ENCODE assay signal across 21 cellular contexts in genomic region chr4:41129128-41129754, GRCh38.
DNase-seq lines count a peak whose midpoint lies in the region; ATAC-seq and TF ChIP-seq lines count a peak whose summit lies in the region.
"Had no signal": no experiment of that assay in that cellular context is flagged by ENCODE, and none has a peak within 500 bp of the region (broad histone marks: within the 10 kb centered on the region; RNA-seq: fewer than 3 reads in every experiment).

No MANE protein-coding gene starts in this region.

- H3K27ac ChIP-seq in CD8-positive, alpha-beta T cell (ENCODE audit: low read depth, low read length), result no peak overlapping the region
- H3K27ac ChIP-seq: BLaER1 treated with 17β-estradiol and CSF1 and Interleukin-3, amounts not matched to agents 10 nM and 100 nM had no signal

- DNase-seq in NCI-H2227 (lab: John Stamatoyannopoulos, UW; ENCODE audit: unreplicated experiment) (peak; percentile 9), NCI-H2227 treated with DMSO at 0.1 percent for 48 hours (lab: John Stamatoyannopoulos, UW) (no peak), NCI-H510A (lab: John Stamatoyannopoulos, UW) (peak; percentile 56), chondrocyte (ENCODE audit: low spot score) (no peak), type B pancreatic cell (ENCODE audit: extremely low spot score, unreplicated experiment) (no peak), MV-4-11 (lab: John Stamatoyannopoulos, UW) (no peak), C1 segment of cervical spinal cord (lab: John Stamatoyannopoulos, UW) (no peak)
- DNase-seq in CD8-positive, alpha-beta T cell, result no peak
- DNase-seq: activated CD4-positive, alpha-beta T cell treated with anti-CD3 and anti-CD28 coated beads for 48 hours; DMS153; GOT3; KBM-7; kidney; natural killer cell; NCI-H526; posterior cingulate gyrus; SHP77 treated with DMSO at 0.1 percent for 48 hours had no signal

- TF ChIP-seq CTCF in chondrocyte (IDR thresholded peaks at IDR 0.05) (no peak), type B pancreatic cell (conservative IDR thresholded peaks at IDR 0.05) (no peak)
- no peak for TF ChIP-seq CTCF in CD8-positive, alpha-beta T cell (IDR thresholded peaks at IDR 0.05)

- ATAC-seq in CD8-positive, alpha-beta T cell, result no peak
- ATAC-seq: GM12878, natural killer cell had no signal

- no peaks in the 10 kb centered on the region for H3K9me3 ChIP-seq in CD8-positive, alpha-beta T cell (ENCODE audit: low read length)

- H3K4me3 Mint-ChIP-seq in chondrocyte (ENCODE audit: unreplicated experiment) (no peak overlapping the region), type B pancreatic cell (peak overlapping the region; percentile 36)
- no peak overlapping the region for H3K4me3 Mint-ChIP-seq in CD8-positive, alpha-beta T cell
- H3K4me3 Mint-ChIP-seq: brain, natural killer cell had no signal

- no peak overlapping the region for H3K4me3 ChIP-seq in CD8-positive, alpha-beta T cell (ENCODE audit: low read depth, low read length)
- H3K4me3 ChIP-seq: BLaER1 treated with 17β-estradiol and CSF1 and Interleukin-3, amounts not matched to agents 10 nM and 100 nM; GM12878 had no signal

- peaks cover 2% of the 10 kb centered on the region for H3K36me3 Mint-ChIP-seq in chondrocyte (ENCODE audit: low read depth)
- peaks cover 4% of the 10 kb centered on the region for H3K36me3 Mint-ChIP-seq in type B pancreatic cell
- no peaks in the 10 kb centered on the region for H3K36me3 Mint-ChIP-seq in CD8-positive, alpha-beta T cell
- H3K36me3 Mint-ChIP-seq: brain, natural killer cell had no signal

- H3K36me3 ChIP-seq in CD8-positive, alpha-beta T cell (ENCODE audit: insufficient read depth, low read length), result no peaks in the 10 kb centered on the region

- H3K27me3 ChIP-seq in CD8-positive, alpha-beta T cell (ENCODE audit: insufficient read depth, low read length), result no peaks in the 10 kb centered on the region
- H3K27me3 ChIP-seq: BLaER1 treated with 17β-estradiol and CSF1 and Interleukin-3, amounts not matched to agents 10 nM and 100 nM had no signal

- H3K4me1 Mint-ChIP-seq in chondrocyte (ENCODE audit: low read depth), result peaks cover 76% of the 10 kb centered on the region
- peaks cover 29% of the 10 kb centered on the region for H3K4me1 Mint-ChIP-seq in type B pancreatic cell (ENCODE audit: unreplicated experiment)
- H3K4me1 Mint-ChIP-seq in CD8-positive, alpha-beta T cell (ENCODE audit: low read depth), result no peaks in the 10 kb centered on the region
- H3K4me1 Mint-ChIP-seq: natural killer cell had no signal

- peak overlapping the region; percentile 24 for H3K27ac Mint-ChIP-seq in chondrocyte (ENCODE audit: unreplicated experiment)
- H3K27ac Mint-ChIP-seq in type B pancreatic cell, result peak overlapping the region; percentile 15
- H3K27ac Mint-ChIP-seq in CD8-positive, alpha-beta T cell, result no peak overlapping the region
- H3K27ac Mint-ChIP-seq: activated T-helper 2 cell treated with anti-CD3 and anti-CD28 coated beads, Interferon-gamma antibody, Interleukin-2, Interleukin-4, amounts not matched to agents 10 μg/mL and 5 μg/mL and 100 μg/mL, durations not matched to agents 14 hours and 24 hours and 36 hours; brain; natural killer cell had no signal

- POLR2A ChIA-PET in CD8-positive, alpha-beta T cell (lab: Charles Lee), result no interaction called here

- CTCF ChIA-PET in CD8-positive, alpha-beta T cell (lab: Charles Lee), result no interaction called here

- intact Hi-C loops in CD8-positive, alpha-beta T cell (cut with DNase I, micrococcal nuclease), result no loop called here

- H3K4me1 ChIP-seq in CD8-positive, alpha-beta T cell (ENCODE audit: insufficient read depth, low read length), result no peaks in the 10 kb centered on the region

- no peaks in the 10 kb centered on the region for H3K27me3 Mint-ChIP-seq in chondrocyte (ENCODE audit: low read depth)
- H3K27me3 Mint-ChIP-seq in type B pancreatic cell, result peaks cover 11% of the 10 kb centered on the region
- H3K27me3 Mint-ChIP-seq in CD8-positive, alpha-beta T cell (ENCODE audit: low read depth), result peaks cover 9% of the 10 kb centered on the region

- peaks cover 6% of the 10 kb centered on the region for H3K9me3 Mint-ChIP-seq in chondrocyte (ENCODE audit: low read depth)
- peaks cover 9% of the 10 kb centered on the region for H3K9me3 Mint-ChIP-seq in type B pancreatic cell
- H3K9me3 Mint-ChIP-seq in CD8-positive, alpha-beta T cell, result no peaks in the 10 kb centered on the region
- H3K9me3 Mint-ChIP-seq: activated T-helper 2 cell treated with anti-CD3 and anti-CD28 coated beads, Interferon-gamma antibody, Interleukin-2, Interleukin-4, amounts not matched to agents 10 μg/mL and 5 μg/mL and 100 μg/mL, durations not matched to agents 14 hours and 24 hours and 36 hours had no signal

Comparison
In these comparisons a context has a peak if more than half of its experiments do, and no peak if none do; other contexts are left out.
1. DNase-seq: peak in NCI-H2227 (single experiment) and NCI-H510A (single experiment); none in NCI-H2227 treated with DMSO at 0.1 percent for 48 hours (single experiment), chondrocyte (single experiment), type B pancreatic cell (single experiment), MV-4-11 (single experiment), CD8-positive, alpha-beta T cell (0 of 7) and C1 segment of cervical spinal cord (0 of 14).